28 cellular contexts compared by ENCODE assay signal in the genomic region with DNA sequence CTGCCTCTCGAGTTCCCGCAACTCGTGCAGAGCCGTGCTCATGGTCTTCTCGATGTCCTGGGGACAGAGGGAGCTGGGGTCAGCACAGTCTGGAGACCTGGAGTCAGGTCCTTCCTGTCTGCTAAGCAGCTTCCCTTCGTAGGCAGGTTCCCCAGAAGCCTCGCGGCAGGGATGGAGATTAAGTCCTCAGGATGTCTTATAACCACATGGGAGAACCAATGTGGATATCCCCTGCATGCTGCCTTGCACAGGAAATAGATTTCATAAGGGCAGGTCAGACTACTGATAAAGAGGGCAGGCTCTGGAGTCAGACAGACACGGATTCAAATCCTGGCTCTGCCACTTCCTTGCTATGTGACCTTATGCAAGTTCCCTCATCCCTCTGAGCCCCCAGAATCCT.
"Had no signal": no experiment of that assay in that cellular context is flagged by ENCODE, and none has a peak within 500 bp of the region (broad histone marks: within the 10 kb centered on the region; RNA-seq: fewer than 3 reads in every experiment).

No MANE protein-coding gene starts in this region.

- H3K27me3 Mint-ChIP-seq: stimulated activated naive CD8-positive, alpha-beta T cell treated with anti-CD3 and anti-CD28 coated beads, Interleukin-15, Interleukin-2, amounts not matched to agents 100 ng/mL and 50 ng/mL, for 24 hours; type B pancreatic cell had no signal

- H3K4me3 Mint-ChIP-seq: naive thymus-derived CD4-positive, alpha-beta T cell; natural killer cell; nephron; neural progenitor cell; stimulated activated effector memory CD8-positive, alpha-beta T cell treated with anti-CD3 and anti-CD28 coated beads, Interleukin-12 subunit alpha, Interleukin-12 subunit beta, amount 100 ng/mL, for 72 hours; stimulated activated naive B cell treated with anti-CD40 and anti-IgM and Interleukin-4, amounts not matched to agents 10 μg/mL and 1 μg/mL and 100 μg/mL, for 72 hours; stimulated activated naive CD8-positive, alpha-beta T cell treated with anti-CD3 and anti-CD28 coated beads, Interleukin-15, Interleukin-2, amounts not matched to agents 100 ng/mL and 50 ng/mL, for 24 hours; type B pancreatic cell had no signal

- H2AFZ ChIP-seq: neural progenitor cell, parathyroid adenoma had no signal

- H3K4me1 Mint-ChIP-seq: natural killer cell; stimulated activated effector memory CD8-positive, alpha-beta T cell treated with anti-CD3 and anti-CD28 coated beads, Interleukin-12 subunit alpha, Interleukin-12 subunit beta, amount 100 ng/mL, for 72 hours had no signal

- H3K4me1 ChIP-seq: neural progenitor cell, parathyroid adenoma, psoas muscle, uterus had no signal

- H3K4me2 ChIP-seq: neural progenitor cell had no signal

- H3K27ac Mint-ChIP-seq: naive thymus-derived CD4-positive, alpha-beta T cell; natural killer cell; nephron; neural progenitor cell; progenitor cell of endocrine pancreas; stimulated activated effector memory CD8-positive, alpha-beta T cell treated with anti-CD3 and anti-CD28 coated beads, Interleukin-12 subunit alpha, Interleukin-12 subunit beta, amount 100 ng/mL, for 72 hours; stimulated activated naive B cell treated with anti-CD40 and anti-IgM and Interleukin-4, amounts not matched to agents 10 μg/mL and 1 μg/mL and 100 μg/mL, for 72 hours; stimulated activated naive CD8-positive, alpha-beta T cell treated with anti-CD3 and anti-CD28 coated beads, Interleukin-15, Interleukin-2, amounts not matched to agents 100 ng/mL and 50 ng/mL, for 24 hours; type B pancreatic cell had no signal

- H3K9me3 Mint-ChIP-seq: naive thymus-derived CD4-positive, alpha-beta T cell; natural killer cell; nephron; stimulated activated effector memory CD8-positive, alpha-beta T cell treated with anti-CD3 and anti-CD28 coated beads, Interleukin-12 subunit alpha, Interleukin-12 subunit beta, amount 100 ng/mL, for 72 hours; stimulated activated naive B cell treated with anti-CD40 and anti-IgM and Interleukin-4, amounts not matched to agents 10 μg/mL and 1 μg/mL and 100 μg/mL, for 72 hours; stimulated activated naive CD8-positive, alpha-beta T cell treated with anti-CD3 and anti-CD28 coated beads, Interleukin-15, Interleukin-2, amounts not matched to agents 100 ng/mL and 50 ng/mL, for 24 hours; type B pancreatic cell had no signal

- DNase-seq: naive thymus-derived CD4-positive, alpha-beta T cell; natural killer cell; occipital lobe; ovary; psoas muscle; right lobe of liver; sigmoid colon; small intestine; stimulated activated CD4-positive, alpha-beta T cell treated with anti-CD3 and anti-CD28 coated beads, Interleukin-15, amount 100 ng/mL, for 24 hours; stimulated activated CD4-positive, alpha-beta T cell treated with anti-CD3 and anti-CD28 coated beads, Interleukin-2, amount 100 ng/mL, for 24 hours; stimulated activated CD4-positive, alpha-beta T cell treated with anti-CD3 and anti-CD28 coated beads, Interleukin-2, amount 100 ng/mL, for 48 hours; stimulated activated CD4-positive, alpha-beta T cell treated with anti-CD3 and anti-CD28 coated beads, Interleukin-4, amount 100 ng/mL, for 24 hours; stimulated activated naive B cell treated with anti-CD40 and anti-IgM and Interleukin-4, amounts not matched to agents 10 μg/mL and 1 μg/mL and 100 μg/mL, for 72 hours; stimulated activated naive CD4-positive, alpha-beta T cell treated with Interleukin-2 at 50 U/mL for 16 hours; stomach; thyroid gland; upper lobe of right lung; uterus had no signal

- H3K79me2 ChIP-seq: parathyroid adenoma had no signal

- H3K27me3 ChIP-seq: neural progenitor cell, ovary, right lobe of liver, sigmoid colon, stomach, thyroid gland, tibial nerve, upper lobe of right lung, uterus had no signal

- H3K4me3 ChIP-seq: neural progenitor cell, ovary, psoas muscle, right lobe of liver, sigmoid colon, stomach, thoracic aorta, thyroid gland, tibial nerve, upper lobe of right lung, uterus had no signal

- H3K36me3 ChIP-seq: neural progenitor cell, ovary, right lobe of liver, sigmoid colon, thoracic aorta, thyroid gland, upper lobe of right lung, uterus had no signal

- H3K9ac ChIP-seq: neural progenitor cell, parathyroid adenoma had no signal

- H3K27ac ChIP-seq: neural progenitor cell, ovary, parathyroid adenoma, psoas muscle, right lobe of liver, sigmoid colon, stomach, thoracic aorta, thyroid gland, tibial nerve, upper lobe of right lung, uterus had no signal

- H3K36me3 Mint-ChIP-seq: naive thymus-derived CD4-positive, alpha-beta T cell; natural killer cell; stimulated activated effector memory CD8-positive, alpha-beta T cell treated with anti-CD3 and anti-CD28 coated beads, Interleukin-12 subunit alpha, Interleukin-12 subunit beta, amount 100 ng/mL, for 72 hours; stimulated activated naive B cell treated with anti-CD40 and anti-IgM and Interleukin-4, amounts not matched to agents 10 μg/mL and 1 μg/mL and 100 μg/mL, for 72 hours; type B pancreatic cell had no signal

- H3K9me3 ChIP-seq: ovary, psoas muscle, right lobe of liver, sigmoid colon, stomach, thoracic aorta, thyroid gland, tibial nerve, upper lobe of right lung, uterus had no signal

- ATAC-seq: naive thymus-derived CD4-positive, alpha-beta T cell; natural killer cell; psoas muscle; right cardiac atrium; right lobe of liver; stimulated activated effector memory CD8-positive, alpha-beta T cell treated with anti-CD3 and anti-CD28 coated beads, Interleukin-12 subunit alpha, Interleukin-12 subunit beta, amount 100 ng/mL, for 72 hours; stimulated activated naive B cell treated with anti-CD40 and anti-IgM and Interleukin-4, amounts not matched to agents 10 μg/mL and 1 μg/mL and 100 μg/mL, for 72 hours; upper lobe of right lung had no signal
